Comparison of ENCODE assay signal across 16 cellular contexts in genomic region chr4:185542626-185543336, GRCh38. TPM values are rescaled to one million over a fixed set of nuclear protein-coding genes. Genes with fewer than 3 reads are reported as not detected.
A peak's percentile ranks its signal among the peaks of the same experiment; 100 is the strongest.
DNase-seq lines count a peak whose midpoint lies in the region; FAIRE-seq and TF ChIP-seq lines count a peak whose summit lies in the region.
"Had no signal": no experiment of that assay in that cellular context is flagged by ENCODE, and none has a peak within 500 bp of the region (broad histone marks: within the 10 kb centered on the region; RNA-seq: fewer than 3 reads in every experiment).

No MANE protein-coding gene starts in this region.

- H3K4me1 Mint-ChIP-seq in astrocyte (ENCODE audit: low read depth, unreplicated experiment) (peaks cover 4% of the 10 kb centered on the region), nephron progenitor cell (peaks cover 12% of the 10 kb centered on the region)
- H3K4me1 Mint-ChIP-seq: stimulated activated naive B cell treated with anti-CD40 and anti-IgM and Interleukin-4, amounts not matched to agents 10 μg/mL and 1 μg/mL and 100 μg/mL, for 72 hours had no signal

- H3K36me3 ChIP-seq in astrocyte (ENCODE audit: insufficient read depth, low read length) (no peaks in the 10 kb centered on the region), breast epithelium (no peaks in the 10 kb centered on the region)

- no peak overlapping the region for H3K9ac ChIP-seq in astrocyte (ENCODE audit: low read length)

- H3K9me3 ChIP-seq in astrocyte (ENCODE audit: insufficient read depth, low read depth, low read length): no peaks in the 10 kb centered on the region
- no peaks in the 10 kb centered on the region for H3K9me3 ChIP-seq in breast epithelium

- H3K27ac Mint-ChIP-seq in astrocyte (ENCODE audit: unreplicated experiment): no peak overlapping the region
- no peak overlapping the region for H3K27ac Mint-ChIP-seq in nephron progenitor cell
- H3K27ac Mint-ChIP-seq: activated naive CD8-positive, alpha-beta T cell; stimulated activated naive B cell treated with anti-CD40 and anti-IgM and Interleukin-4, amounts not matched to agents 10 μg/mL and 1 μg/mL and 100 μg/mL, for 72 hours had no signal

- H3K27me3 Mint-ChIP-seq in astrocyte (ENCODE audit: low read depth, unreplicated experiment) (peaks cover 25% of the 10 kb centered on the region), nephron progenitor cell (ENCODE audit: low read depth, poor library complexity) (peaks cover 13% of the 10 kb centered on the region)

- H3K4me2 ChIP-seq in astrocyte (ENCODE audit: low read length): no peak overlapping the region

- H3K36me3 Mint-ChIP-seq in astrocyte (ENCODE audit: low read depth, unreplicated experiment): no peaks in the 10 kb centered on the region
- no peaks in the 10 kb centered on the region for H3K36me3 Mint-ChIP-seq in nephron progenitor cell (ENCODE audit: low read depth)
- H3K36me3 Mint-ChIP-seq: activated naive CD8-positive, alpha-beta T cell; stimulated activated naive B cell treated with anti-CD40 and anti-IgM and Interleukin-4, amounts not matched to agents 10 μg/mL and 1 μg/mL and 100 μg/mL, for 72 hours had no signal

- no peak overlapping the region for H3K27ac ChIP-seq in astrocyte (ENCODE audit: low read depth, low read length)
- H3K27ac ChIP-seq in breast epithelium: no peak overlapping the region
- H3K27ac ChIP-seq: SK-N-MC had no signal

- no peak for TF ChIP-seq POLR2A in breast epithelium (IDR thresholded peaks at IDR 0.05)

- H3K4me1 ChIP-seq in astrocyte (ENCODE audit: insufficient read depth, low read length): no peaks in the 10 kb centered on the region
- peaks cover 0 to 7% of the 10 kb centered on the region in 2 donors for H3K4me1 ChIP-seq in breast epithelium

- no peak overlapping the region for H3K4me3 ChIP-seq in astrocyte (ENCODE audit: insufficient read depth, low read depth, low read length)
- no peak overlapping the region for H3K4me3 ChIP-seq in breast epithelium
- H3K4me3 ChIP-seq: SK-N-MC had no signal

- no peak overlapping the region for H2AFZ ChIP-seq in astrocyte (ENCODE audit: low read depth, low read length)

- intact Hi-C loops in cardiac septum (cut with DNase I) (no loop called here), breast epithelium (cut with DNase I; ENCODE audit: low total_unique reads) (no loop called here)

- TF ChIP-seq CTCF in astrocyte (IDR thresholded peaks at IDR 0.05; ENCODE audit: insufficient read depth, low read depth, low read length) (no peak), nephron progenitor cell (IDR thresholded peaks at IDR 0.05) (no peak), breast epithelium (IDR thresholded peaks at IDR 0.05) (no peak)

- no peak overlapping the region for H3K4me3 Mint-ChIP-seq in astrocyte (ENCODE audit: unreplicated experiment)
- H3K4me3 Mint-ChIP-seq in nephron progenitor cell: no peak overlapping the region
- H3K4me3 Mint-ChIP-seq: activated naive CD8-positive, alpha-beta T cell; stimulated activated naive B cell treated with anti-CD40 and anti-IgM and Interleukin-4, amounts not matched to agents 10 μg/mL and 1 μg/mL and 100 μg/mL, for 72 hours had no signal

- FAIRE-seq in astrocyte (lab: Jason Lieb, UNC): no peak
- FAIRE-seq: GM19239 had no signal

- no peaks in the 10 kb centered on the region for H4K20me1 ChIP-seq in astrocyte (ENCODE audit: insufficient read depth, low read length)

- no peaks in the 10 kb centered on the region for H3K79me2 ChIP-seq in astrocyte (ENCODE audit: insufficient read depth, low read length)

- DNase-seq in astrocyte (ENCODE audit: low read depth): peak; percentile 45
- peak; percentile 80 for DNase-seq in cardiac septum (ENCODE audit: low spot score)
- peak; percentile 12 for DNase-seq in nephron progenitor cell
- peak; percentile 73 for DNase-seq in ureter (ENCODE audit: low spot score)
- no peak for DNase-seq in A172 (ENCODE audit: low spot score)
- DNase-seq in breast epithelium (ENCODE audit: low spot score in 2 of 2): no peak
- no peak for DNase-seq in MV-4-11 (lab: John Stamatoyannopoulos, UW)
- DNase-seq in SHP77 (lab: John Stamatoyannopoulos, UW): no peak
- DNase-seq: activated CD8-positive, alpha-beta memory T cell treated with anti-CD3 and anti-CD28 coated beads, Interleukin-2, amount 50 U/mL, for 4 hours; cortex of kidney; mammary epithelial cell; stimulated activated CD4-positive, alpha-beta T cell treated with anti-CD3 and anti-CD28 coated beads, Interleukin-4, amount 100 ng/mL, for 1 hour; stimulated activated naive B cell treated with anti-CD40 and anti-IgM and Interleukin-4, amounts not matched to agents 10 μg/mL and 1 μg/mL and 100 μg/mL, for 72 hours had no signal

- H3K9me3 Mint-ChIP-seq in astrocyte (ENCODE audit: unreplicated experiment): peaks cover 2% of the 10 kb centered on the region
- no peaks in the 10 kb centered on the region for H3K9me3 Mint-ChIP-seq in nephron progenitor cell
- H3K9me3 Mint-ChIP-seq: stimulated activated naive B cell treated with anti-CD40 and anti-IgM and Interleukin-4, amounts not matched to agents 10 μg/mL and 1 μg/mL and 100 μg/mL, for 72 hours had no signal

- H3K27me3 ChIP-seq in astrocyte (ENCODE audit: insufficient read depth, low read length) (peaks cover 21% of the 10 kb centered on the region), breast epithelium (no peaks in the 10 kb centered on the region)

RNA-seq across cellular contexts. Expression of gene PDLIM3, which starts 7.5 kb away (rescaled TPM):
- 28.5 and 30.7 TPM in 2 replicates for total RNA-seq in astrocyte
- 265 TPM for total RNA-seq in cardiac septum
- 127 TPM for total RNA-seq in ureter
- total RNA-seq in A172 (2014; rRNA removed; shearing (Covaris generic)): 6.0 and 10.3 TPM in 2 replicates
- total RNA-seq in breast epithelium: 100 to 1,000 TPM in 2 of 3 donors, 10 to 100 TPM in 1; 25.3 to 181 (median 175) TPM

Comparison
In these comparisons a context has a peak if more than half of its experiments do, and no peak if none do; other contexts are left out.
1. DNase-seq: peak in astrocyte (single experiment), cardiac septum (single experiment), nephron progenitor cell (single experiment) and ureter (single experiment); none in A172 (single experiment), breast epithelium (0 of 2), MV-4-11 (single experiment) and SHP77 (0 of 2).